In the genomic region with DNA sequence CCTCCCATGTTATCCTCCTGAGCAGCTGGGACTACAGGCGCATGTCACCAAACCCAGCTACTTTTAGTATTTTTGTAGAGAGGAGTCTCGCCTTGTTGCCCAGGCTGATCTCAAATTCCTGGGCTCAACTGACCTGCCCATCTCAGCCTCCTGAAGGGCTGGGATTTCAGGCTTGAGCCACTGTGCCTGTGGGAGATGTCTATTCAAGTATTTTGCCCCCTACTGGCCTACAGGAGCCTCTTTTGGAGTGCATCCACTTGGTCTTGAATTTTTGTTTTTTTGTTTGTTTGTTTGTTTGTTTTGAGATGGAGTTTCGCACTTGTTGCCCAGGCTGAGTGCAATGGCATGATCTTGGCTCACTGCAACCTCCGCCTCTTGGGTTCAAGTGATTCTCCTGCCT, we compare ENCODE assay signal across 13 cellular contexts. TPM values are rescaled to one million over a fixed set of nuclear protein-coding genes. Genes with fewer than 3 reads are reported as not detected.
A peak's percentile ranks its signal among the peaks of the same experiment; 100 is the strongest.
DNase-seq lines count a peak whose midpoint lies in the region; ATAC-seq, FAIRE-seq and TF ChIP-seq lines count a peak whose summit lies in the region.
"Had no signal": no experiment of that assay in that cellular context is flagged by ENCODE, and none has a peak within 500 bp of the region (broad histone marks: within the 10 kb centered on the region; RNA-seq: fewer than 3 reads in every experiment).

No MANE protein-coding gene starts in this region.

- in situ Hi-C loops in GM13977 (cut with MboI; ENCODE audit: low pct_unique_long_range_greater_than_20kb, low sequenced_read_pairs, unreplicated experiment) (loop anchor here (25.0 kb wide), 1 partner anchor 387 kb away; no protein-coding TSS in a partner anchor), SK-MEL-5 (cut with HindIII; ENCODE audit: low pct_unique_long_range_greater_than_20kb, low sequenced_read_pairs) (no loop called here)

- H2AFZ ChIP-seq in keratinocyte (ENCODE audit: control insufficient read depth, low read length): no peak overlapping the region

- H3K27ac ChIP-seq in keratinocyte (ENCODE audit: control insufficient read depth, insufficient read depth, low read length) (no peak overlapping the region), suprapubic skin (no peak overlapping the region)

- peaks cover 14% of the 10 kb centered on the region for H3K79me2 ChIP-seq in keratinocyte (ENCODE audit: control insufficient read depth, insufficient read depth, low read length)

- no peaks in the 10 kb centered on the region for H4K20me1 ChIP-seq in keratinocyte (ENCODE audit: control insufficient read depth, extremely low read depth, insufficient read depth, low read length)

- H3K27me3 ChIP-seq in BE2C (no peaks in the 10 kb centered on the region), keratinocyte (ENCODE audit: control insufficient read depth, extremely low read depth, insufficient read depth, low read length) (no peaks in the 10 kb centered on the region), suprapubic skin (no peaks in the 10 kb centered on the region)

- no peaks in the 10 kb centered on the region for H3K9me3 ChIP-seq in BE2C
- no peaks in the 10 kb centered on the region for H3K9me3 ChIP-seq in keratinocyte (ENCODE audit: control insufficient read depth, low read depth, low read length)
- H3K9me3 ChIP-seq in suprapubic skin: no peaks in the 10 kb centered on the region

- H3K4me1 ChIP-seq in BE2C (no peaks in the 10 kb centered on the region), keratinocyte (ENCODE audit: control insufficient read depth, extremely low read depth, insufficient read depth, low read length) (peaks cover 11% of the 10 kb centered on the region), suprapubic skin (peaks cover 18% of the 10 kb centered on the region)

- H3K36me3 ChIP-seq in BE2C (no peaks in the 10 kb centered on the region), keratinocyte (ENCODE audit: control insufficient read depth in 2 of 2, extremely low read depth in 1 of 2, insufficient read depth in 2 of 2, low read length in 2 of 2) (no peaks in the 10 kb centered on the region), suprapubic skin (no peaks in the 10 kb centered on the region)

- no peak overlapping the region for H3K4me2 ChIP-seq in keratinocyte (ENCODE audit: control insufficient read depth, extremely low read depth, insufficient read depth, low read depth, low read length)

- WGBS in suprapubic skin: 71% methylated on average over 4 of the region's 4 CpGs

- TF ChIP-seq CTCF in BE2C (IDR thresholded peaks at IDR 0.05; ENCODE audit: low read depth, low read length) (0 out of 2 replicates have a peak, but pooled peaks have one; percentile 32), GM13977 (IDR thresholded peaks at IDR 0.05; ENCODE audit: extremely low read depth, insufficient read depth, missing control alignments) (peak; percentile 50), keratinocyte (optimal IDR thresholded peaks at IDR 0.05 in 1 of 3, IDR thresholded peaks at IDR 0.05 in 1 of 3, conservative IDR thresholded peaks at IDR 0.05 in 1 of 3; ENCODE audit: extremely low read depth in 1 of 3, insufficient read depth in 2 of 3, low read length in 3 of 3) (peak; percentile 26 to 38 (median 32)), suprapubic skin (IDR thresholded peaks at IDR 0.05) (no peak)

- FAIRE-seq in keratinocyte (lab: Jason Lieb, UNC): no peak
- FAIRE-seq: G401.6 had no signal

- dilution Hi-C loops in keratinocyte (cut with MboI; ENCODE audit: extremely low pct_ligation_motif_present, low sequenced_read_pairs): no loop called here

- H3K4me3 ChIP-seq in BE2C (ENCODE audit: low read depth, low read length): no peak overlapping the region
- H3K4me3 ChIP-seq in keratinocyte (ENCODE audit: control insufficient read depth in 2 of 3, extremely low read depth in 1 of 3, insufficient read depth in 2 of 3, low read depth in 1 of 3, low read length in 3 of 3): no peak overlapping the region
- no peak overlapping the region for H3K4me3 ChIP-seq in suprapubic skin

- TF ChIP-seq POLR2A in suprapubic skin (IDR thresholded peaks at IDR 0.05): no peak

- H3K9me1 ChIP-seq in keratinocyte (ENCODE audit: control insufficient read depth, extremely low read depth, insufficient read depth, low read length): no peaks in the 10 kb centered on the region

- H3K9ac ChIP-seq in keratinocyte (ENCODE audit: control insufficient read depth, extremely low read depth, insufficient read depth, low read length): no peak overlapping the region

- DNase-seq in BE2C (no peak), GM13977 (ENCODE audit: low spot score) (peak; percentile 10), SK-MEL-5 (ENCODE audit: low read depth, low spot score) (peak; percentile 61), keratinocyte (ENCODE audit: low read depth, low spot score) (no peak), suprapubic skin (ENCODE audit: low spot score in 2 of 2) (no peak), DMS153 (lab: John Stamatoyannopoulos, UW) (no peak)
- DNase-seq in activated CD8-positive, alpha-beta memory T cell treated with anti-CD3 and anti-CD28 coated beads, Interleukin-2, amount 50 U/mL, for 48 hours: no peak
- DNase-seq: effector CD8-positive, alpha-beta T cell; left ventricle myocardium superior; NCI-H2081; stimulated activated naive B cell treated with anti-CD40 and anti-IgM and Interleukin-4, amounts not matched to agents 10 μg/mL and 1 μg/mL and 100 μg/mL, for 72 hours had no signal

- no peak for ATAC-seq in HG02884 (IDR thresholded peaks at IDR 0.05; ENCODE audit: unreplicated experiment)
- ATAC-seq: left ventricle myocardium superior; stimulated activated naive B cell treated with anti-CD40 and anti-IgM and Interleukin-4, amounts not matched to agents 10 μg/mL and 1 μg/mL and 100 μg/mL, for 72 hours had no signal

- no peak for TF ChIP-seq EP300 in suprapubic skin (IDR thresholded peaks at IDR 0.05)

RNA-seq across cellular contexts. Expression of a gene that starts 3.2 kb away (rescaled TPM):
- polyA plus RNA-seq in BE2C (2012; ENCODE audit: insufficient read depth, insufficient read length, low read depth): 114 TPM
- 96.6 and 100 TPM in 2 replicates for total RNA-seq in SK-MEL-5 (2014; rRNA removed; shearing (Covaris generic))
- polyA plus RNA-seq in SK-MEL-5 (2015; cell fraction: cytosol; rRNA removed): 94.4 and 109 TPM in 2 replicates
- polyA plus RNA-seq in SK-MEL-5 (2015; cell fraction: nucleus; rRNA removed): 221 and 231 TPM in 2 replicates
- polyA plus RNA-seq in keratinocyte: 28.3 to 44.0 TPM (median 29.5 TPM) in 3 replicates
- 29.0 TPM for polyA plus RNA-seq in keratinocyte (2011; ENCODE audit: low read depth)
- polyA plus RNA-seq in keratinocyte (2011; cell fraction: cytosol; rRNA removed): 18.9 and 28.5 TPM in 2 replicates
- polyA plus RNA-seq in keratinocyte (2011; cell fraction: nucleus; rRNA removed): 73.9 and 84.8 TPM in 2 replicates
- polyA plus RNA-seq in keratinocyte (2012; ENCODE audit: low replicate concordance): 30.4 and 39.6 TPM in 2 replicates
- 52.5 to 85.6 TPM (median 56.3 TPM) in 3 replicates for polyA minus RNA-seq in keratinocyte
- 49.1 TPM for polyA minus RNA-seq in keratinocyte (2011; cell fraction: cytosol; rRNA and poly(A)+ RNA removed)
- 60.2 and 66.4 TPM in 2 replicates for polyA minus RNA-seq in keratinocyte (2011; cell fraction: nucleus; rRNA and poly(A)+ RNA removed)
- 10 to 100 TPM; 56.7 to 74.1 (median 69.4) TPM for total RNA-seq in suprapubic skin

RNA-seq across cellular contexts. Expression of a gene that starts 18.0 kb away (rescaled TPM):
- polyA plus RNA-seq in BE2C (2012; ENCODE audit: insufficient read depth, insufficient read length, low read depth): 36.4 TPM
- 39.5 and 52.0 TPM in 2 replicates for total RNA-seq in SK-MEL-5 (2014; rRNA removed; shearing (Covaris generic))
- polyA plus RNA-seq in SK-MEL-5 (2015; cell fraction: cytosol; rRNA removed): 24.9 and 37.8 TPM in 2 replicates
- 20.3 and 23.4 TPM in 2 replicates for polyA plus RNA-seq in SK-MEL-5 (2015; cell fraction: nucleus; rRNA removed)
- 21.4 to 39.7 TPM (median 29.7 TPM) in 3 replicates for polyA plus RNA-seq in keratinocyte
- 51.9 TPM for polyA plus RNA-seq in keratinocyte (2011; ENCODE audit: low read depth)
- polyA plus RNA-seq in keratinocyte (2011; cell fraction: cytosol; rRNA removed): 24.0 and 28.3 TPM in 2 replicates
- polyA plus RNA-seq in keratinocyte (2011; cell fraction: nucleus; rRNA removed): 34.9 and 41.7 TPM in 2 replicates
- 21.2 and 42.5 TPM in 2 replicates for polyA plus RNA-seq in keratinocyte (2012; ENCODE audit: low replicate concordance)
- 36.7 to 110 TPM (median 58.3 TPM) in 3 replicates for polyA minus RNA-seq in keratinocyte
- 25.9 TPM for polyA minus RNA-seq in keratinocyte (2011; cell fraction: cytosol; rRNA and poly(A)+ RNA removed)
- polyA minus RNA-seq in keratinocyte (2011; cell fraction: nucleus; rRNA and poly(A)+ RNA removed): 34.5 and 75.2 TPM in 2 replicates
- total RNA-seq in suprapubic skin: 10 to 100 TPM; 41.0 to 75.5 (median 58.1) TPM

Comparison
In these comparisons a context has a peak if more than half of its experiments do, and no peak if none do; other contexts are left out.
1. DNase-seq: peak in GM13977 (single experiment) and SK-MEL-5 (single experiment); none in BE2C (single experiment), keratinocyte (single experiment), activated CD8-positive, alpha-beta memory T cell treated with anti-CD3 and anti-CD28 coated beads, Interleukin-2, amount 50 U/mL, for 48 hours (single experiment), suprapubic skin (0 of 2) and DMS153 (single experiment).
2. CTCF ChIP-seq: peak in BE2C (single experiment), GM13977 (single experiment) and keratinocyte (3 of 3); none in suprapubic skin (0 of 2).